ENCODE assay signal across 17 cellular contexts in the genomic region with DNA sequence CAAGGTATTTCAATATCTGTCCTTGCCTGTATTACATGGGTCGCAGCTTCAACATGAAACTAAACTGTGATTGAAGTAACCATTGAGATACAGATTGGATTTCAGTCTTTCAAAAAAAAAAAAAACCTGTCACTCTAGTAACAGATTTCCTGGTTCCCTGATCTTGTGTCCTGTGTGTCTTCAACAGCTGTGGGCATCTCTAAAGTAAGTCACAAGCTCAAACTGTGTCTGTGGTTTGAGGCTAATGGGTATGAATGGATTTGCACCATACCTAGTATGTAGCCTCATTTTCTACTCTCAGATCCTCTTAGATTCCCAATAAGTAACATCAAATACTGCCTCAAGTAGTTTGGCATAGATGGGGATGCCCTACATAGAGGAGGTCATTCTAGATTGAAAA.
DNase-seq lines count a peak whose midpoint lies in the region; ATAC-seq and TF ChIP-seq lines count a peak whose summit lies in the region.
"Had no signal": no experiment of that assay in that cellular context is flagged by ENCODE, and none has a peak within 500 bp of the region (broad histone marks: within the 10 kb centered on the region; RNA-seq: fewer than 3 reads in every experiment).

No MANE protein-coding gene starts in this region.

- no peak overlapping the region for H3K4me3 Mint-ChIP-seq in activated naive CD4-positive, alpha-beta T cell treated with anti-CD3 and anti-CD28 coated beads, Interleukin-2, amount 50 U/mL, for 24 hours
- H3K4me3 Mint-ChIP-seq in stimulated activated naive CD8-positive, alpha-beta T cell treated with anti-CD3 and anti-CD28 coated beads, Interleukin-15, amount 100 ng/mL, for 72 hours = peak overlapping the region in 1 of 2 donors; percentile 40
- H3K4me3 Mint-ChIP-seq in HFFc6 = no peak overlapping the region
- H3K4me3 Mint-ChIP-seq: H9 had no signal

- DNase-seq in activated naive CD4-positive, alpha-beta T cell (lab: John Stamatoyannopoulos, UW) = no peak
- DNase-seq in stimulated activated naive CD8-positive, alpha-beta T cell treated with anti-CD3 and anti-CD28 coated beads, Interleukin-15, amount 100 ng/mL, for 72 hours = no peak
- DNase-seq in HFFc6 (no peak), substantia nigra (lab: John Stamatoyannopoulos, UW) (no peak)
- DNase-seq: anterior cingulate cortex, H9, KG1, kidney, midbrain, NCI-H146, NCI-H524 treated with DMSO at 0.1 percent for 48 hours, ovary had no signal

- H3K9me3 Mint-ChIP-seq in activated naive CD4-positive, alpha-beta T cell treated with anti-CD3 and anti-CD28 coated beads, Interleukin-2, amount 50 U/mL, for 24 hours = no peaks in the 10 kb centered on the region
- H3K9me3 Mint-ChIP-seq in stimulated activated naive CD8-positive, alpha-beta T cell treated with anti-CD3 and anti-CD28 coated beads, Interleukin-15, amount 100 ng/mL, for 72 hours = no peaks in the 10 kb centered on the region
- no peaks in the 10 kb centered on the region for H3K9me3 Mint-ChIP-seq in HFFc6
- H3K9me3 Mint-ChIP-seq: H9 had no signal

- TF ChIP-seq CTCF in HFFc6 (IDR thresholded peaks at IDR 0.05) = no peak

- peaks cover 72% of the 10 kb centered on the region for H3K4me1 Mint-ChIP-seq in activated naive CD4-positive, alpha-beta T cell treated with anti-CD3 and anti-CD28 coated beads, Interleukin-2, amount 50 U/mL, for 24 hours
- H3K4me1 Mint-ChIP-seq in stimulated activated naive CD8-positive, alpha-beta T cell treated with anti-CD3 and anti-CD28 coated beads, Interleukin-15, amount 100 ng/mL, for 72 hours = peaks cover 70% of the 10 kb centered on the region
- no peaks in the 10 kb centered on the region for H3K4me1 Mint-ChIP-seq in HFFc6 (ENCODE audit: low read depth)

- ATAC-seq in GM21723 (IDR thresholded peaks at IDR 0.05; ENCODE audit: unreplicated experiment) (peak; percentile 40), HG03432 (IDR thresholded peaks at IDR 0.05; ENCODE audit: unreplicated experiment) (peak; percentile 46), HG03439 (IDR thresholded peaks at IDR 0.05; ENCODE audit: unreplicated experiment) (no peak)
- peak; percentile 53 for ATAC-seq in stimulated activated naive CD8-positive, alpha-beta T cell treated with anti-CD3 and anti-CD28 coated beads, Interleukin-15, amount 100 ng/mL, for 72 hours

- no peak overlapping the region for H3K27ac ChIP-seq in substantia nigra (ENCODE audit: low read depth, low read length, poor library complexity, severe bottlenecking)
- H3K27ac ChIP-seq: coronary artery, ovary had no signal

- H3K36me3 Mint-ChIP-seq in activated naive CD4-positive, alpha-beta T cell treated with anti-CD3 and anti-CD28 coated beads, Interleukin-2, amount 50 U/mL, for 24 hours = no peaks in the 10 kb centered on the region
- H3K36me3 Mint-ChIP-seq in HFFc6 (ENCODE audit: low read depth) = no peaks in the 10 kb centered on the region

- no peaks in the 10 kb centered on the region for H3K27me3 Mint-ChIP-seq in activated naive CD4-positive, alpha-beta T cell treated with anti-CD3 and anti-CD28 coated beads, Interleukin-2, amount 50 U/mL, for 24 hours
- H3K27me3 Mint-ChIP-seq in stimulated activated naive CD8-positive, alpha-beta T cell treated with anti-CD3 and anti-CD28 coated beads, Interleukin-15, amount 100 ng/mL, for 72 hours = no peaks in the 10 kb centered on the region
- peaks cover 9% of the 10 kb centered on the region; the same call in 1 of the 2 replicates for H3K27me3 Mint-ChIP-seq in HFFc6 (ENCODE audit: insufficient read depth)

- H3K27ac Mint-ChIP-seq in activated naive CD4-positive, alpha-beta T cell treated with anti-CD3 and anti-CD28 coated beads, Interleukin-2, amount 50 U/mL, for 24 hours = peak overlapping the region; percentile 39
- no peak overlapping the region for H3K27ac Mint-ChIP-seq in stimulated activated naive CD8-positive, alpha-beta T cell treated with anti-CD3 and anti-CD28 coated beads, Interleukin-15, amount 100 ng/mL, for 72 hours
- no peak overlapping the region for H3K27ac Mint-ChIP-seq in HFFc6
- H3K27ac Mint-ChIP-seq: H9 had no signal
